Comparison of ENCODE assay signal across 8 cellular contexts in genomic region chr7:135645296-135645904, GRCh38. TPM values are rescaled to one million over a fixed set of nuclear protein-coding genes. Genes with fewer than 3 reads are reported as not detected.
A peak's percentile ranks its signal among the peaks of the same experiment; 100 is the strongest.
DNase-seq lines count a peak whose midpoint lies in the region; ATAC-seq and TF ChIP-seq lines count a peak whose summit lies in the region.

No MANE protein-coding gene starts in this region.

- H3K9me3 ChIP-seq in left ventricle myocardium inferior (replicated peaks) = no peaks in the 10 kb centered on the region

- ATAC-seq in activated B cell treated with CpG ODN at 0.5 μM for 24 hours (ENCODE audit: low read depth) (peak; percentile 62), GM21723 (IDR thresholded peaks at IDR 0.05; ENCODE audit: unreplicated experiment) (no peak)
- peak; percentile 48 for ATAC-seq in stimulated activated effector memory CD8-positive, alpha-beta T cell treated with anti-CD3 and anti-CD28 coated beads, Interleukin-12 subunit alpha, Interleukin-12 subunit beta, amount 100 ng/mL, for 72 hours

- POLR2A ChIA-PET in activated B cell treated with CpG ODN at 0.5 μM for 24 hours (lab: Charles Lee) = no interaction called here

- CTCF ChIA-PET in activated B cell treated with CpG ODN at 0.5 μM for 24 hours (lab: Charles Lee) = interaction anchor here (0.6 to 6.1 kb wide), 20 partner anchors 12 to 764 kb away, joined by 3 to 81 read pairs (median 4); no protein-coding TSS in a partner anchor

- no peak overlapping the region for H3K4me3 Mint-ChIP-seq in activated B cell treated with CpG ODN at 0.5 μM for 24 hours
- no peak overlapping the region for H3K4me3 Mint-ChIP-seq in stimulated activated effector memory CD8-positive, alpha-beta T cell treated with anti-CD3 and anti-CD28 coated beads, Interleukin-12 subunit alpha, Interleukin-12 subunit beta, amount 100 ng/mL, for 72 hours

- no peaks in the 10 kb centered on the region for H3K9me3 Mint-ChIP-seq in activated B cell treated with CpG ODN at 0.5 μM for 24 hours
- no peaks in the 10 kb centered on the region for H3K9me3 Mint-ChIP-seq in stimulated activated effector memory CD8-positive, alpha-beta T cell treated with anti-CD3 and anti-CD28 coated beads, Interleukin-12 subunit alpha, Interleukin-12 subunit beta, amount 100 ng/mL, for 72 hours

- H3K27me3 ChIP-seq in left ventricle myocardium inferior (ENCODE audit: low read depth) = no peaks in the 10 kb centered on the region

- intact Hi-C loops in activated B cell treated with CpG ODN at 0.5 μM for 24 hours (cut with micrococcal nuclease) = loop anchor here (1.0 kb wide), 3 partner anchors 133 to 371 kb away; no protein-coding TSS in a partner anchor
- intact Hi-C loops in left ventricle myocardium inferior (cut with micrococcal nuclease) = loop anchor here (10.0 kb wide), 1 partner anchor 361 kb away; no protein-coding TSS in a partner anchor

- H3K4me3 ChIP-seq in left ventricle myocardium inferior = no peak overlapping the region

- H3K27me3 Mint-ChIP-seq in activated B cell treated with CpG ODN at 0.5 μM for 24 hours = no peaks in the 10 kb centered on the region

- H3K27ac ChIP-seq in left ventricle myocardium inferior (replicated peaks) = no peak overlapping the region

- H3K4me1 Mint-ChIP-seq in activated B cell treated with CpG ODN at 0.5 μM for 24 hours = no peaks in the 10 kb centered on the region
- no peaks in the 10 kb centered on the region for H3K4me1 Mint-ChIP-seq in stimulated activated effector memory CD8-positive, alpha-beta T cell treated with anti-CD3 and anti-CD28 coated beads, Interleukin-12 subunit alpha, Interleukin-12 subunit beta, amount 100 ng/mL, for 72 hours

- peaks cover 70% of the 10 kb centered on the region for H3K36me3 Mint-ChIP-seq in activated B cell treated with CpG ODN at 0.5 μM for 24 hours (ENCODE audit: low read depth)
- H3K36me3 Mint-ChIP-seq in stimulated activated effector memory CD8-positive, alpha-beta T cell treated with anti-CD3 and anti-CD28 coated beads, Interleukin-12 subunit alpha, Interleukin-12 subunit beta, amount 100 ng/mL, for 72 hours = peaks cover 87% of the 10 kb centered on the region

- H3K36me3 ChIP-seq in left ventricle myocardium inferior = peaks cover 77% of the 10 kb centered on the region

- peak; percentile 58 for TF ChIP-seq CTCF in GM12874 (IDR thresholded peaks at IDR 0.05; ENCODE audit: insufficient read depth, low read depth, low read length)
- TF ChIP-seq CTCF in activated B cell treated with CpG ODN at 0.5 μM for 24 hours (IDR thresholded peaks at IDR 0.05) = peak; percentile 73
- TF ChIP-seq CTCF in left ventricle myocardium inferior (IDR thresholded peaks at IDR 0.05; ENCODE audit: borderline replicate concordance) = peak; percentile 81

- H3K4me1 ChIP-seq in left ventricle myocardium inferior = no peaks in the 10 kb centered on the region

- DNase-seq in AG08396 (ENCODE audit: low spot score) (peak; percentile 25), NCI-H1694 (lab: John Stamatoyannopoulos, UW) (peak; percentile 13), activated B cell treated with CpG ODN at 0.5 μM for 24 hours (no peak), left ventricle myocardium inferior (no peak), foreskin melanocyte (no peak)
- DNase-seq in stimulated activated effector memory CD8-positive, alpha-beta T cell treated with anti-CD3 and anti-CD28 coated beads, Interleukin-12 subunit alpha, Interleukin-12 subunit beta, amount 100 ng/mL, for 72 hours (ENCODE audit: low spot score in 2 of 2) = no peak

- H3K27ac Mint-ChIP-seq in activated B cell treated with CpG ODN at 0.5 μM for 24 hours = no peak overlapping the region
- H3K27ac Mint-ChIP-seq in stimulated activated effector memory CD8-positive, alpha-beta T cell treated with anti-CD3 and anti-CD28 coated beads, Interleukin-12 subunit alpha, Interleukin-12 subunit beta, amount 100 ng/mL, for 72 hours = no peak overlapping the region

RNA-seq across cellular contexts. Expression of gene STMP1, which starts 16.9 kb away (rescaled TPM):
- 24.2 and 26.2 TPM in 2 replicates for total RNA-seq in activated B cell treated with CpG ODN at 0.5 μM for 24 hours
- total RNA-seq in left ventricle myocardium inferior = 28.2 TPM

Comparison
In these comparisons a context has a peak if more than half of its experiments do, and no peak if none do; other contexts are left out.
1. DNase-seq: peak in AG08396 (single experiment) and NCI-H1694 (single experiment); none in activated B cell treated with CpG ODN at 0.5 μM for 24 hours (single experiment), left ventricle myocardium inferior (single experiment), stimulated activated effector memory CD8-positive, alpha-beta T cell treated with anti-CD3 and anti-CD28 coated beads, Interleukin-12 subunit alpha, Interleukin-12 subunit beta, amount 100 ng/mL, for 72 hours (0 of 2) and foreskin melanocyte (single experiment).
2. Peak in every context shown above with its lines, with median percentiles within 50 percentile points of each other: CTCF ChIP-seq.